Comparison of ENCODE assay signal across 21 cellular contexts in genomic region chr14:31529053-31529452, GRCh38. TPM values are rescaled to one million over a fixed set of nuclear protein-coding genes. Genes with fewer than 3 reads are reported as not detected.
DNase-seq lines count a peak whose midpoint lies in the region; ATAC-seq, FAIRE-seq and TF ChIP-seq lines count a peak whose summit lies in the region.
"Had no signal": no experiment of that assay in that cellular context is flagged by ENCODE, and none has a peak within 500 bp of the region (broad histone marks: within the 10 kb centered on the region; RNA-seq: fewer than 3 reads in every experiment).

No MANE protein-coding gene starts in this region.

- no peaks in the 10 kb centered on the region for H3K9me3 Mint-ChIP-seq in activated naive CD4-positive, alpha-beta T cell treated with anti-CD3 and anti-CD28 coated beads, Interleukin-2, amount 50 U/mL, for 72 hours
- H3K9me3 Mint-ChIP-seq: CD4-positive, alpha-beta memory T cell had no signal

- no peak overlapping the region for H3K4me2 ChIP-seq in OCI-LY7 (ENCODE audit: low read length)
- H3K4me2 ChIP-seq: A549 had no signal

- no TSS peak for BruUV-seq in OCI-LY7 (replicated peaks; lab: Mats Ljungman, UMichigan)

- H3K4me3 ChIP-seq in brain microvascular endothelial cell (ENCODE audit: low read depth, low read length) (no peak overlapping the region), OCI-LY7 (ENCODE audit: low read depth, low read length, poor library complexity, severe bottlenecking) (no peak overlapping the region)
- H3K4me3 ChIP-seq: A549, GM23248 had no signal

- no peak for ATAC-seq in activated naive CD4-positive, alpha-beta T cell treated with anti-CD3 and anti-CD28 coated beads, Interleukin-2, amount 50 U/mL, for 72 hours
- ATAC-seq: HCT116 had no signal

- in situ Hi-C loops in brain microvascular endothelial cell (cut with HindIII; ENCODE audit: low pct_ligation_motif_present, low sequenced_read_pairs) = no loop called here

- intact Hi-C loops in OCI-LY7 (cut with micrococcal nuclease; ENCODE audit: unreplicated experiment) = no loop called here

- H3K79me2 ChIP-seq in OCI-LY7 (ENCODE audit: insufficient read depth, low read depth, low read length) = no peaks in the 10 kb centered on the region

- H3K9me2 ChIP-seq in OCI-LY7 (ENCODE audit: insufficient read depth, low read length) = no peaks in the 10 kb centered on the region

- H3K9me3 ChIP-seq in OCI-LY7 (ENCODE audit: low read length) = no peaks in the 10 kb centered on the region
- H3K9me3 ChIP-seq: A549, BE2C had no signal

- no peaks in the 10 kb centered on the region for H4K20me1 ChIP-seq in OCI-LY7 (ENCODE audit: insufficient read depth, low read length)

- H3K36me3 ChIP-seq in brain microvascular endothelial cell (replicated peaks) (no peaks in the 10 kb centered on the region), OCI-LY7 (ENCODE audit: insufficient read depth, low read length) (no peaks in the 10 kb centered on the region)
- H3K36me3 ChIP-seq: BE2C had no signal

- POLR2A ChIA-PET in OCI-LY7 (lab: Charles Lee) = interaction anchor here (0.6 to 0.7 kb wide), 2 partner anchors 13 to 166 kb away, joined by 4 to 5 read pairs; no protein-coding TSS in a partner anchor

- no peaks in the 10 kb centered on the region for H3K36me3 Mint-ChIP-seq in activated naive CD4-positive, alpha-beta T cell treated with anti-CD3 and anti-CD28 coated beads, Interleukin-2, amount 50 U/mL, for 72 hours
- H3K36me3 Mint-ChIP-seq: CD4-positive, alpha-beta memory T cell had no signal

- H3K27ac ChIP-seq in brain microvascular endothelial cell (no peak overlapping the region), OCI-LY7 (ENCODE audit: low read depth, low read length, poor library complexity, severe bottlenecking) (no peak overlapping the region)
- H3K27ac ChIP-seq: A549, C4-2B, GM23248 had no signal

- H3K4me1 ChIP-seq in OCI-LY7 (ENCODE audit: insufficient read depth, low read length, poor library complexity, severe bottlenecking) = no peaks in the 10 kb centered on the region
- H3K4me1 ChIP-seq: BE2C had no signal

- TF ChIP-seq CTCF in brain microvascular endothelial cell (IDR thresholded peaks at IDR 0.05; ENCODE audit: low read depth, low read length, missing control alignments) (no peak), OCI-LY7 (conservative IDR thresholded peaks at IDR 0.05; ENCODE audit: low read length) (no peak)

- peak; percentile 13 for FAIRE-seq in HTR-8/SVneo (lab: Jason Lieb, UNC)
- FAIRE-seq in frontal cortex (lab: Jason Lieb, UNC) = no peak
- FAIRE-seq: D721Med, G401.6, GM12891, H54 had no signal

- H3K27ac Mint-ChIP-seq in activated naive CD4-positive, alpha-beta T cell treated with anti-CD3 and anti-CD28 coated beads, Interleukin-2, amount 50 U/mL, for 72 hours = no peak overlapping the region
- H3K27ac Mint-ChIP-seq: CD4-positive, alpha-beta memory T cell had no signal

- DNase-seq in HTR-8/SVneo (ENCODE audit: insufficient read length, low spot score) (no peak), HuH-7.5 (ENCODE audit: low spot score) (peak; percentile 66), brain microvascular endothelial cell (peak; percentile 26), iris pigment epithelial cell (ENCODE audit: low read depth) (peak; percentile 55), frontal cortex (ENCODE audit: low spot score in 2 of 2) (no peak), OCI-LY7 (ENCODE audit: low spot score) (no peak)
- no peak for DNase-seq in activated naive CD4-positive, alpha-beta T cell treated with anti-CD3 and anti-CD28 coated beads, Interleukin-2, amount 50 U/mL, for 72 hours (ENCODE audit: low spot score in 2 of 2)
- DNase-seq: BE2C; CD4-positive, alpha-beta memory T cell; DMS153; DMS79 treated with DMSO at 0.1 percent for 48 hours; EL; GM23248 had no signal

- no peak overlapping the region for H2AFZ ChIP-seq in OCI-LY7 (ENCODE audit: low read length)
- H2AFZ ChIP-seq: GM23248 had no signal

- CTCF ChIA-PET in OCI-LY7 (lab: Charles Lee; ENCODE audit: unreplicated experiment) = no interaction called here

- H3K27me3 ChIP-seq in brain microvascular endothelial cell (replicated peaks) = no peaks in the 10 kb centered on the region

RNA-seq across cellular contexts. Expression of gene NUBPL, which starts 32.2 kb away (rescaled TPM):
- total RNA-seq in activated naive CD4-positive, alpha-beta T cell treated with anti-CD3 and anti-CD28 coated beads, Interleukin-2, amount 50 U/mL, for 72 hours = 10 to 100 TPM in 1 of 2 donors, 1 to 10 TPM in 1; 7.5 to 10.3 TPM
- 15.1 TPM for total RNA-seq in frontal cortex
- total RNA-seq in OCI-LY7 (2014; rRNA removed; shearing (Covaris generic)) = 9.0 and 15.1 TPM in 2 replicates
- total RNA-seq in OCI-LY7 (2022) = 13.7 and 17.5 TPM in 2 replicates

RNA-seq across cellular contexts. Expression of gene GPR33, which starts 41.2 kb away (rescaled TPM):
- total RNA-seq in activated naive CD4-positive, alpha-beta T cell treated with anti-CD3 and anti-CD28 coated beads, Interleukin-2, amount 50 U/mL, for 72 hours = not detected
- total RNA-seq in frontal cortex = not detected
- total RNA-seq in OCI-LY7 (2014; rRNA removed; shearing (Covaris generic)) = not detected in 2 replicates
- total RNA-seq in OCI-LY7 (2022) = not detected in 2 replicates
- total RNA-seq: CD4-positive, alpha-beta memory T cell; GM23248; HT-29 had no signal

Comparison
In these comparisons a context has a peak if more than half of its experiments do, and no peak if none do; other contexts are left out.
1. DNase-seq: peak in HuH-7.5 (single experiment), brain microvascular endothelial cell (single experiment) and iris pigment epithelial cell (single experiment); none in HTR-8/SVneo (single experiment), activated naive CD4-positive, alpha-beta T cell treated with anti-CD3 and anti-CD28 coated beads, Interleukin-2, amount 50 U/mL, for 72 hours (0 of 2), frontal cortex (0 of 2) and OCI-LY7 (single experiment).